Comparison of ENCODE assay signal across 20 cellular contexts in genomic region chrX:49310371-49310770, GRCh38. TPM values are rescaled to one million over a fixed set of nuclear protein-coding genes. Genes with fewer than 3 reads are reported as not detected.
DNase-seq lines count a peak whose midpoint lies in the region; ATAC-seq and TF ChIP-seq lines count a peak whose summit lies in the region.
"Had no signal": no experiment of that assay in that cellular context is flagged by ENCODE, and none has a peak within 500 bp of the region (broad histone marks: within the 10 kb centered on the region; RNA-seq: fewer than 3 reads in every experiment).

No MANE protein-coding gene starts in this region.

- H3K79me1 ChIP-seq in neuronal stem cell (ENCODE audit: low read depth, low read length): no peaks in the 10 kb centered on the region

- 32 to 38% methylated on average over 5 to 15 of the region's 18 CpGs for WGBS in endodermal cell (ENCODE audit: insufficient coverage in 1 of 2, insufficient read length in 1 of 2), 2 experiments
- WGBS in neuronal stem cell (ENCODE audit: extremely low coverage in 2 of 2, insufficient read length in 2 of 2, insufficient replicate concordance in 1 of 2), 2 donors: no CpG with 5 or more reads among the region's 18 CpGs

- TF ChIP-seq CTCF in endodermal cell (conservative IDR thresholded peaks at IDR 0.05): no peak
- TF ChIP-seq CTCF in uterus (IDR thresholded peaks at IDR 0.05): no peak
- no peak for TF ChIP-seq CTCF in mucosa of descending colon (IDR thresholded peaks at IDR 0.05)

- no peak overlapping the region for H3K18ac ChIP-seq in neuronal stem cell (ENCODE audit: low read length)

- no peaks in the 10 kb centered on the region for H3K9me3 Mint-ChIP-seq in activated naive CD8-positive, alpha-beta T cell treated with anti-CD3 and anti-CD28 coated beads, Interleukin-2, amount 10 ng/mL, durations not matched to agents 7 days and 5 days
- no peaks in the 10 kb centered on the region for H3K9me3 Mint-ChIP-seq in activated naive CD8-positive, alpha-beta T cell treated with anti-CD3 and anti-CD28 coated beads, Interleukin-2, amount 50 U/mL, for 24 hours
- peaks cover 52% of the 10 kb centered on the region for H3K9me3 Mint-ChIP-seq in endodermal cell
- H3K9me3 Mint-ChIP-seq: activated T-cell treated with anti-CD3 and anti-CD28 coated beads, Interleukin-2, amount 50 U/mL, for 72 hours; IgD-negative memory B cell had no signal

- H3K4me1 Mint-ChIP-seq in activated naive CD8-positive, alpha-beta T cell treated with anti-CD3 and anti-CD28 coated beads, Interleukin-2, amount 10 ng/mL, durations not matched to agents 7 days and 5 days: peaks cover 17% of the 10 kb centered on the region
- peaks cover 18% of the 10 kb centered on the region for H3K4me1 Mint-ChIP-seq in activated naive CD8-positive, alpha-beta T cell treated with anti-CD3 and anti-CD28 coated beads, Interleukin-2, amount 50 U/mL, for 24 hours
- H3K4me1 Mint-ChIP-seq in endodermal cell: peaks cover 2% of the 10 kb centered on the region

- H3K4me1 ChIP-seq in endodermal cell (ENCODE audit: control insufficient read depth, insufficient read depth, low read length) (no peaks in the 10 kb centered on the region), neuronal stem cell (ENCODE audit: control insufficient read depth in 2 of 2, insufficient read depth in 1 of 2, low read depth in 1 of 2, low read length in 2 of 2) (peaks cover 0 to 2% of the 10 kb centered on the region in 2 donors), uterus (no peaks in the 10 kb centered on the region), mucosa of descending colon (ENCODE audit: low read depth) (peaks cover 4% of the 10 kb centered on the region)
- H3K4me1 ChIP-seq: foreskin keratinocyte had no signal

- no peak overlapping the region for H2BK5ac ChIP-seq in neuronal stem cell (ENCODE audit: low read length)

- DNase-seq in activated naive CD8-positive, alpha-beta T cell treated with anti-CD3 and anti-CD28 coated beads, Interleukin-2, amount 10 ng/mL, durations not matched to agents 7 days and 5 days: no peak
- no peak for DNase-seq in activated naive CD8-positive, alpha-beta T cell treated with anti-CD3 and anti-CD28 coated beads, Interleukin-2, amount 50 U/mL, for 24 hours
- peak; percentile 68 for DNase-seq in endodermal cell
- DNase-seq in neuronal stem cell (ENCODE audit: low spot score): no peak
- no peak for DNase-seq in uterus
- DNase-seq in AML-193 (lab: John Stamatoyannopoulos, UW): no peak
- no peak for DNase-seq in mucosa of descending colon
- DNase-seq: activated T-cell treated with anti-CD3 and anti-CD28 coated beads, Interleukin-2, amount 50 U/mL, for 72 hours; DMS153; GOT3; islet precursor cell; stimulated activated CD4-positive, alpha-beta T cell treated with anti-CD3 and anti-CD28 coated beads, Interleukin-2, amount 100 ng/mL, for 48 hours had no signal

- H2AFZ ChIP-seq in neuronal stem cell (ENCODE audit: low read length): peak overlapping the region; percentile 81

- H3K27me3 ChIP-seq in endodermal cell (ENCODE audit: control insufficient read depth, insufficient read depth, low read length, poor library complexity, severe bottlenecking): no peaks in the 10 kb centered on the region
- peaks cover 0 to 24% (median 0%) of the 10 kb centered on the region in 3 experiments for H3K27me3 ChIP-seq in neuronal stem cell (ENCODE audit: control insufficient read depth in 3 of 3, insufficient read depth in 3 of 3, low read depth in 1 of 3, low read length in 3 of 3)
- H3K27me3 ChIP-seq in uterus: no peaks in the 10 kb centered on the region
- H3K27me3 ChIP-seq: foreskin keratinocyte had no signal

- H3K9ac ChIP-seq in endodermal cell (ENCODE audit: extremely low read depth, low read length, poor library complexity, severe bottlenecking) (no peak overlapping the region), neuronal stem cell (ENCODE audit: low read depth, low read length, poor library complexity) (no peak overlapping the region)

- no peak overlapping the region for H3K23ac ChIP-seq in neuronal stem cell (ENCODE audit: low read depth, low read length, poor library complexity)

- ATAC-seq in activated naive CD8-positive, alpha-beta T cell treated with anti-CD3 and anti-CD28 coated beads, Interleukin-2, amount 10 ng/mL, durations not matched to agents 7 days and 5 days (ENCODE audit: low read depth): no peak
- no peak for ATAC-seq in activated naive CD8-positive, alpha-beta T cell treated with anti-CD3 and anti-CD28 coated beads, Interleukin-2, amount 50 U/mL, for 24 hours
- ATAC-seq in mucosa of descending colon: no peak
- no peak for ATAC-seq in GM18907 (IDR thresholded peaks at IDR 0.05; ENCODE audit: unreplicated experiment)

- H3K36me3 ChIP-seq in endodermal cell (ENCODE audit: control insufficient read depth, insufficient read depth, low read length) (no peaks in the 10 kb centered on the region), neuronal stem cell (replicated peaks in 1 of 2; ENCODE audit: control insufficient read depth in 2 of 2, insufficient read depth in 2 of 2, low read length in 2 of 2) (no peaks in the 10 kb centered on the region), uterus (no peaks in the 10 kb centered on the region), mucosa of descending colon (ENCODE audit: low read depth) (no peaks in the 10 kb centered on the region)

- H3K36me3 Mint-ChIP-seq in activated naive CD8-positive, alpha-beta T cell treated with anti-CD3 and anti-CD28 coated beads, Interleukin-2, amount 10 ng/mL, durations not matched to agents 7 days and 5 days: peaks cover 2% of the 10 kb centered on the region
- no peaks in the 10 kb centered on the region for H3K36me3 Mint-ChIP-seq in activated naive CD8-positive, alpha-beta T cell treated with anti-CD3 and anti-CD28 coated beads, Interleukin-2, amount 50 U/mL, for 24 hours (ENCODE audit: low read depth)
- H3K36me3 Mint-ChIP-seq in endodermal cell (ENCODE audit: low read depth): no peaks in the 10 kb centered on the region
- H3K36me3 Mint-ChIP-seq: brain had no signal

- peak overlapping the region; percentile 94 for H3K27ac Mint-ChIP-seq in activated naive CD8-positive, alpha-beta T cell treated with anti-CD3 and anti-CD28 coated beads, Interleukin-2, amount 10 ng/mL, durations not matched to agents 7 days and 5 days
- no peak overlapping the region for H3K27ac Mint-ChIP-seq in activated naive CD8-positive, alpha-beta T cell treated with anti-CD3 and anti-CD28 coated beads, Interleukin-2, amount 50 U/mL, for 24 hours
- no peak overlapping the region for H3K27ac Mint-ChIP-seq in endodermal cell

- no peak overlapping the region for H4K91ac ChIP-seq in neuronal stem cell (ENCODE audit: low read depth, low read length, poor library complexity)

- H4K8ac ChIP-seq in neuronal stem cell (ENCODE audit: low read depth, low read length): no peak overlapping the region

- no peak overlapping the region for H3K14ac ChIP-seq in neuronal stem cell (ENCODE audit: low read length)

- no peak overlapping the region for H3K4me3 Mint-ChIP-seq in activated naive CD8-positive, alpha-beta T cell treated with anti-CD3 and anti-CD28 coated beads, Interleukin-2, amount 10 ng/mL, durations not matched to agents 7 days and 5 days
- no peak overlapping the region for H3K4me3 Mint-ChIP-seq in activated naive CD8-positive, alpha-beta T cell treated with anti-CD3 and anti-CD28 coated beads, Interleukin-2, amount 50 U/mL, for 24 hours
- peak overlapping the region; percentile 12 for H3K4me3 Mint-ChIP-seq in endodermal cell

- H3K9me3 ChIP-seq in endodermal cell (ENCODE audit: control insufficient read depth, low read length) (no peaks in the 10 kb centered on the region), neuronal stem cell (replicated peaks in 1 of 2; ENCODE audit: control insufficient read depth in 2 of 2, insufficient read depth in 1 of 2, low read depth in 1 of 2, low read length in 2 of 2) (no peaks in the 10 kb centered on the region), uterus (no peaks in the 10 kb centered on the region), mucosa of descending colon (no peaks in the 10 kb centered on the region)

- no peak overlapping the region for H2AK5ac ChIP-seq in neuronal stem cell (ENCODE audit: low read depth, low read length)

- POLR2A ChIA-PET in activated naive CD8-positive, alpha-beta T cell treated with anti-CD3 and anti-CD28 coated beads, Interleukin-2, amount 10 ng/mL, durations not matched to agents 7 days and 5 days (lab: Charles Lee): interaction anchor here (0.5 to 1.7 kb wide), 3 partner anchors 19 to 186 kb away, joined by 3 to 4 read pairs (median 3); no protein-coding TSS in a partner anchor

- H2BK15ac ChIP-seq in neuronal stem cell (ENCODE audit: low read length): no peak overlapping the region

- H3K4me3 ChIP-seq in endodermal cell (ENCODE audit: low read length): no peak overlapping the region
- no peak overlapping the region for H3K4me3 ChIP-seq in neuronal stem cell (ENCODE audit: low read length in 2 of 2)
- no peak overlapping the region for H3K4me3 ChIP-seq in uterus
- H3K4me3 ChIP-seq in mucosa of descending colon: no peak overlapping the region

- intact Hi-C loops in uterus (cut with DNase I; ENCODE audit: low total_unique reads): no loop called here
- intact Hi-C loops in mucosa of descending colon (cut with DNase I, micrococcal nuclease): no loop called here

- no peak overlapping the region for H3K4ac ChIP-seq in neuronal stem cell (ENCODE audit: low read length)

- no peak overlapping the region for H3K4me2 ChIP-seq in neuronal stem cell (ENCODE audit: insufficient read depth, low read length, poor library complexity, severe bottlenecking)

- no peak overlapping the region for H2BK12ac ChIP-seq in neuronal stem cell (ENCODE audit: low read length)

- no peak overlapping the region for H2BK120ac ChIP-seq in neuronal stem cell (ENCODE audit: low read depth, low read length)

- no peak overlapping the region for H3K27ac ChIP-seq in endodermal cell (ENCODE audit: low read depth, low read length)
- no peak overlapping the region for H3K27ac ChIP-seq in neuronal stem cell (replicated peaks; ENCODE audit: low read length)
- peak overlapping the region; percentile 78 to 81 for H3K27ac ChIP-seq in uterus
- H3K27ac ChIP-seq: foreskin keratinocyte had no signal

- TF ChIP-seq POLR2A in uterus (IDR thresholded peaks at IDR 0.05): no peak

- no peaks in the 10 kb centered on the region for H3K27me3 Mint-ChIP-seq in activated naive CD8-positive, alpha-beta T cell treated with anti-CD3 and anti-CD28 coated beads, Interleukin-2, amount 10 ng/mL, durations not matched to agents 7 days and 5 days
- no peaks in the 10 kb centered on the region for H3K27me3 Mint-ChIP-seq in activated naive CD8-positive, alpha-beta T cell treated with anti-CD3 and anti-CD28 coated beads, Interleukin-2, amount 50 U/mL, for 24 hours
- no peaks in the 10 kb centered on the region for H3K27me3 Mint-ChIP-seq in endodermal cell (ENCODE audit: insufficient read depth)

RNA-seq across cellular contexts. Expression of gene GAGE10, which starts 6.9 kb away (rescaled TPM):
- not detected for total RNA-seq in activated naive CD8-positive, alpha-beta T cell treated with anti-CD3 and anti-CD28 coated beads, Interleukin-2, amount 10 ng/mL, durations not matched to agents 7 days and 5 days
- total RNA-seq in endodermal cell (not detected), uterus (not detected), mucosa of descending colon (not detected)
- polyA plus RNA-seq in endodermal cell (2013, experiment 1 of 2): not detected
- polyA plus RNA-seq in endodermal cell (2013, experiment 2 of 2): not detected
- polyA plus RNA-seq in neuronal stem cell (2013, experiment 1 of 2): 0.39 TPM
- 0.24 TPM for polyA plus RNA-seq in neuronal stem cell (2013, experiment 2 of 2)
- total RNA-seq: activated T-cell treated with anti-CD3 and anti-CD28 coated beads, Interleukin-2, amount 50 U/mL, for 72 hours; foreskin keratinocyte; mononuclear cell; renal cortical epithelial cell; T-helper 2 cell treated with Interferon-gamma antibody and Interleukin-4, amounts not matched to agents 100 ng/mL and 5 ng/mL, for 36 hours; urinary bladder had no signal
- polyA plus RNA-seq: foreskin keratinocyte, IgD-negative memory B cell, urinary bladder had no signal

RNA-seq across cellular contexts. Expression of gene GAGE12J, which starts 11.5 kb away (rescaled TPM):
- total RNA-seq in activated naive CD8-positive, alpha-beta T cell treated with anti-CD3 and anti-CD28 coated beads, Interleukin-2, amount 10 ng/mL, durations not matched to agents 7 days and 5 days: not detected
- total RNA-seq in endodermal cell: not detected
- not detected for polyA plus RNA-seq in endodermal cell (2013, experiment 1 of 2)
- not detected for polyA plus RNA-seq in endodermal cell (2013, experiment 2 of 2)
- polyA plus RNA-seq in neuronal stem cell (2013, experiment 1 of 2): not detected
- not detected for polyA plus RNA-seq in neuronal stem cell (2013, experiment 2 of 2)
- total RNA-seq in uterus: not detected
- total RNA-seq in mucosa of descending colon: not detected
- total RNA-seq: activated T-cell treated with anti-CD3 and anti-CD28 coated beads, Interleukin-2, amount 50 U/mL, for 72 hours; foreskin keratinocyte; mononuclear cell; renal cortical epithelial cell; T-helper 2 cell treated with Interferon-gamma antibody and Interleukin-4, amounts not matched to agents 100 ng/mL and 5 ng/mL, for 36 hours; urinary bladder had no signal
- polyA plus RNA-seq: foreskin keratinocyte, IgD-negative memory B cell, urinary bladder had no signal

RNA-seq across cellular contexts. Expression of gene GAGE13, which starts 21.0 kb away (rescaled TPM):
- total RNA-seq in activated naive CD8-positive, alpha-beta T cell treated with anti-CD3 and anti-CD28 coated beads, Interleukin-2, amount 10 ng/mL, durations not matched to agents 7 days and 5 days: not detected
- not detected for total RNA-seq in endodermal cell
- polyA plus RNA-seq in endodermal cell (2013, experiment 1 of 2): not detected
- not detected for polyA plus RNA-seq in endodermal cell (2013, experiment 2 of 2)
- not detected for polyA plus RNA-seq in neuronal stem cell (2013, experiment 1 of 2)
- polyA plus RNA-seq in neuronal stem cell (2013, experiment 2 of 2): not detected
- not detected for total RNA-seq in uterus
- not detected for total RNA-seq in mucosa of descending colon
- total RNA-seq: activated T-cell treated with anti-CD3 and anti-CD28 coated beads, Interleukin-2, amount 50 U/mL, for 72 hours; foreskin keratinocyte; mononuclear cell; renal cortical epithelial cell; T-helper 2 cell treated with Interferon-gamma antibody and Interleukin-4, amounts not matched to agents 100 ng/mL and 5 ng/mL, for 36 hours; urinary bladder had no signal
- polyA plus RNA-seq: foreskin keratinocyte, IgD-negative memory B cell, urinary bladder had no signal

RNA-seq across cellular contexts. Expression of gene PPP1R3F, which starts 40.8 kb away (rescaled TPM):
- 10 to 100 TPM; 12.7 to 13.2 TPM for total RNA-seq in activated naive CD8-positive, alpha-beta T cell treated with anti-CD3 and anti-CD28 coated beads, Interleukin-2, amount 10 ng/mL, durations not matched to agents 7 days and 5 days
- total RNA-seq in endodermal cell (10 to 100 TPM in 1 of 2 donors, 1 to 10 TPM in 1; 6.9 to 16.6 TPM), uterus (10 to 100 TPM in 1 of 4 donors, 1 to 10 TPM in 3; 3.3 to 16.5 (median 8.0) TPM), mucosa of descending colon (1 to 10 TPM; 2.3 to 8.3 (median 3.0) TPM)
- 8.7 TPM for polyA plus RNA-seq in endodermal cell (2013, experiment 1 of 2)
- polyA plus RNA-seq in endodermal cell (2013, experiment 2 of 2): 12.0 TPM
- 12.8 TPM for polyA plus RNA-seq in neuronal stem cell (2013, experiment 1 of 2)
- 11.4 TPM for polyA plus RNA-seq in neuronal stem cell (2013, experiment 2 of 2)

RNA-seq across cellular contexts. Expression of gene FOXP3, which starts 45.9 kb away (rescaled TPM):
- 10 to 100 TPM; 23.3 to 23.6 TPM for total RNA-seq in activated naive CD8-positive, alpha-beta T cell treated with anti-CD3 and anti-CD28 coated beads, Interleukin-2, amount 10 ng/mL, durations not matched to agents 7 days and 5 days
- under 1 TPM; 0.53 to 0.77 TPM for total RNA-seq in endodermal cell
- 0.25 TPM for polyA plus RNA-seq in endodermal cell (2013, experiment 1 of 2)
- polyA plus RNA-seq in endodermal cell (2013, experiment 2 of 2): 0.21 TPM
- 0.25 TPM for polyA plus RNA-seq in neuronal stem cell (2013, experiment 1 of 2)
- polyA plus RNA-seq in neuronal stem cell (2013, experiment 2 of 2): 0.19 TPM
- not detected for total RNA-seq in uterus
- under 1 TPM in 1 of 3 donors, not detected in 2; 0.72 TPM for total RNA-seq in mucosa of descending colon
- total RNA-seq: urinary bladder had no signal

Comparison
In these comparisons a context has a peak if more than half of its experiments do, and no peak if none do; other contexts are left out.
1. H3K27ac ChIP-seq: peak in uterus (2 of 2); none in endodermal cell (single experiment) and neuronal stem cell (single experiment).